ENCODE assay signal across 20 cellular contexts in the genomic region with DNA sequence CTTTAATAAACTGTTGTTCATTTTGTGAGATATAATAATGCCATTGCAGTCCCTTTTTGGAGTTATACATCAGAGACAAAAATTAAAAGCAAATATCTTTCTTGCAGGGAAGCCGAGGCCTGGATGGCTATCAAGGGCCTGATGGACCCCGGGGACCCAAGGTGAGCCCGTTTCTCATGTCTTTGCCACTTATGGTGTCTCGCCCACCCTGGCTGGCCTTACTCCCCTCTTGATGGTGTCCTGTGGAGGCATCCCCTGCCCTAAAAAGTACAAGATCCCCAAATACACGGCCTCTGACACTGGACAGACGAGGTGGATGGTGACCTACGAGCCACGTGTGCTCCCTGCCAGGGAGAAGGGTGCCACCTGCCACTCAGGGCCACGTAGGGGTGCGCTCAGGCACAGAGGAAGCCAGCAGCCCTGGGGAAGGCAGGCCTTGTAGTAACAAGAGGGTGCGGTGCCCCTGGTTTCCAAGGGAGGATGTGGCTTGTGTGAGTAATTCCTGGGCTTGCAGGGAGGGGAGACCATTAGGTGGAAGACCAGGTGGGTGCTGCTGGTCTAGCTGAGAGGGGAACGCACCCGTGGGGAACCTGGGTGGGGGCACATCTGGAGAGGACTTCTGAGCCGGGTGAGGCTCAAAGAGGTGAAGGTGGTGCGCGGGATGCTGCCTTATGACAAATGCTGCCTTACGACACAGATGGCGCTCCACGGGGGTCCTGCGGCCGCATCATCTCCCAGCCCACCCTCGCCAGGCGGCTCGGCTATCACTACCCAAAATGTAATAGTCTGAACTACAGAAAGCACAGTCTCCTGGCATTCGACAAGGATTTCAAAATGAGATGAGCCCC.
DNase-seq lines count a peak whose midpoint lies in the region; ATAC-seq and TF ChIP-seq lines count a peak whose summit lies in the region.
"Had no signal": no experiment of that assay in that cellular context is flagged by ENCODE, and none has a peak within 500 bp of the region (broad histone marks: within the 10 kb centered on the region; RNA-seq: fewer than 3 reads in every experiment).

No MANE protein-coding gene starts in this region.

- DNase-seq in amniotic epithelial cell (ENCODE audit: low read depth) (peak; percentile 32), glomerular visceral epithelial cell (ENCODE audit: extremely low spot score) (peak; percentile 40), spleen (peak; percentile 71), prostate gland (ENCODE audit: low spot score) (no peak), Ammon's horn (ENCODE audit: low spot score) (no peak)
- no peak for DNase-seq in CD8-positive, alpha-beta T cell
- DNase-seq: activated CD4-positive, alpha-beta T cell treated with anti-CD3 and anti-CD28 coated beads, Interleukin-2, amount 50 U/mL, for 4 hours; activated naive CD4-positive, alpha-beta T cell treated with anti-CD3 and anti-CD28 coated beads, Interleukin-2, amount 10 ng/mL, durations not matched to agents 7 days and 5 days; activated T-cell treated with anti-CD3 and anti-CD28 coated beads, Interleukin-2, amount 50 U/mL, for 1 hour; GOT3; hippocampal formation; midbrain; NCI-H1436; right lobe of liver; RPMI8226; stimulated activated CD4-positive, alpha-beta T cell treated with anti-CD3 and anti-CD28 coated beads, Interleukin-4, amount 100 ng/mL, for 1 hour had no signal

- no peaks in the 10 kb centered on the region for H3K4me1 Mint-ChIP-seq in CD8-positive, alpha-beta T cell (ENCODE audit: low read depth)
- H3K4me1 Mint-ChIP-seq: activated naive CD4-positive, alpha-beta T cell treated with anti-CD3 and anti-CD28 coated beads, Interleukin-2, amount 10 ng/mL, durations not matched to agents 7 days and 5 days had no signal

- no peak for ATAC-seq in HG03432 (IDR thresholded peaks at IDR 0.05; ENCODE audit: unreplicated experiment)
- no peak for ATAC-seq in CD8-positive, alpha-beta T cell

- no peak overlapping the region for H3K4me3 Mint-ChIP-seq in CD8-positive, alpha-beta T cell
- H3K4me3 Mint-ChIP-seq: activated naive CD4-positive, alpha-beta T cell treated with anti-CD3 and anti-CD28 coated beads, Interleukin-2, amount 10 ng/mL, durations not matched to agents 7 days and 5 days; B cell; neural crest cell had no signal

- H3K9me3 Mint-ChIP-seq in CD8-positive, alpha-beta T cell, result no peaks in the 10 kb centered on the region
- H3K9me3 Mint-ChIP-seq: activated naive CD4-positive, alpha-beta T cell treated with anti-CD3 and anti-CD28 coated beads, Interleukin-2, amount 10 ng/mL, durations not matched to agents 7 days and 5 days; neural crest cell had no signal

- CTCF ChIA-PET in HEK293 (lab: Yijun Ruan, JAX), result interaction anchor here (0.6 kb wide), 1 partner anchor 236 kb away, joined by 3 read pairs; no protein-coding TSS in a partner anchor
- CTCF ChIA-PET in CD8-positive, alpha-beta T cell (lab: Charles Lee), result no interaction called here

- intact Hi-C loops in spleen (cut with DNase I; ENCODE audit: low total_unique reads), result no loop called here
- intact Hi-C loops in CD8-positive, alpha-beta T cell (cut with DNase I, micrococcal nuclease), result no loop called here
- intact Hi-C loops in prostate gland (cut with DNase I), result no loop called here

- H3K4me3 ChIP-seq in HEK293 (ENCODE audit: low read depth, low read length) (no peak overlapping the region), spleen (no peak overlapping the region), prostate gland (no peak overlapping the region)
- H3K4me3 ChIP-seq in CD8-positive, alpha-beta T cell (ENCODE audit: low read depth, low read length), result no peak overlapping the region
- H3K4me3 ChIP-seq: right lobe of liver had no signal

- peaks cover 16% of the 10 kb centered on the region for H3K27me3 Mint-ChIP-seq in CD8-positive, alpha-beta T cell (ENCODE audit: low read depth)

- H3K27me3 ChIP-seq in spleen (replicated peaks in 1 of 7) (peaks cover 0 to 18% (median 0%) of the 10 kb centered on the region in 7 donors), prostate gland (replicated peaks; ENCODE audit: insufficient read depth) (no peaks in the 10 kb centered on the region)
- H3K27me3 ChIP-seq in CD8-positive, alpha-beta T cell (ENCODE audit: insufficient read depth, low read length), result no peaks in the 10 kb centered on the region
- H3K27me3 ChIP-seq: right lobe of liver had no signal

- TF ChIP-seq POLR2A in spleen (IDR thresholded peaks at IDR 0.05) (no peak), prostate gland (IDR thresholded peaks at IDR 0.05) (no peak)

- POLR2A ChIA-PET in HEK293 (lab: Yijun Ruan, JAX), result no interaction called here
- POLR2A ChIA-PET in CD8-positive, alpha-beta T cell (lab: Charles Lee), result no interaction called here

- no peak for TF ChIP-seq CTCF in HEK293 (tag by site-specific recombination; IDR thresholded peaks at IDR 0.05)
- no peak for TF ChIP-seq CTCF in spleen (IDR thresholded peaks at IDR 0.05 in 8 of 11, conservative IDR thresholded peaks at IDR 0.05 in 3 of 11)
- TF ChIP-seq CTCF in CD8-positive, alpha-beta T cell (IDR thresholded peaks at IDR 0.05), result no peak
- TF ChIP-seq CTCF in prostate gland (IDR thresholded peaks at IDR 0.05), result no peak

- no peak overlapping the region for H3K27ac Mint-ChIP-seq in CD8-positive, alpha-beta T cell
- H3K27ac Mint-ChIP-seq: activated naive CD4-positive, alpha-beta T cell treated with anti-CD3 and anti-CD28 coated beads, Interleukin-2, amount 10 ng/mL, durations not matched to agents 7 days and 5 days; B cell had no signal

- 82 to 90% (median 86%) methylated on average over 19 to 25 of the region's 25 CpGs for WGBS in spleen, 5 donors
- WGBS in prostate gland, result 86% methylated on average over 25 of the region's 25 CpGs

- no peaks in the 10 kb centered on the region for H3K36me3 Mint-ChIP-seq in CD8-positive, alpha-beta T cell
- H3K36me3 Mint-ChIP-seq: activated naive CD4-positive, alpha-beta T cell treated with anti-CD3 and anti-CD28 coated beads, Interleukin-2, amount 10 ng/mL, durations not matched to agents 7 days and 5 days had no signal

- H3K4me1 ChIP-seq in HEK293 (ENCODE audit: control insufficient read depth, insufficient read depth, low read length), result no peaks in the 10 kb centered on the region
- H3K4me1 ChIP-seq in spleen, result peaks cover 4 to 28% (median 18%) of the 10 kb centered on the region in 6 donors
- H3K4me1 ChIP-seq in CD8-positive, alpha-beta T cell (ENCODE audit: insufficient read depth, low read length), result no peaks in the 10 kb centered on the region
- H3K4me1 ChIP-seq in prostate gland (replicated peaks), result no peaks in the 10 kb centered on the region
- H3K4me1 ChIP-seq: right lobe of liver had no signal

- peaks cover 0 to 19% of the 10 kb centered on the region in 2 experiments; a peak in 1 of 3 replicates for H3K36me3 ChIP-seq in HEK293 (ENCODE audit: control insufficient read depth in 2 of 2, insufficient read depth in 1 of 2, low read length in 2 of 2)
- H3K36me3 ChIP-seq in spleen, result peaks cover 0 to 72% (median 7%) of the 10 kb centered on the region in 6 donors
- no peaks in the 10 kb centered on the region for H3K36me3 ChIP-seq in CD8-positive, alpha-beta T cell (ENCODE audit: insufficient read depth, low read length)
- H3K36me3 ChIP-seq in prostate gland, result no peaks in the 10 kb centered on the region
- H3K36me3 ChIP-seq: right lobe of liver had no signal

- H3K27ac ChIP-seq in HEK293 (ENCODE audit: extremely low read depth, low read depth, low read length) (no peak overlapping the region), spleen (peak overlapping the region in 1 of 8 donors; percentile 2), prostate gland (no peak overlapping the region)
- no peak overlapping the region for H3K27ac ChIP-seq in CD8-positive, alpha-beta T cell (ENCODE audit: low read depth, low read length)
- H3K27ac ChIP-seq: right lobe of liver had no signal

- H3K9me3 ChIP-seq in HEK293 (ENCODE audit: control insufficient read depth, insufficient read depth, low read depth, low read length) (no peaks in the 10 kb centered on the region), spleen (no peaks in the 10 kb centered on the region), prostate gland (no peaks in the 10 kb centered on the region)
- H3K9me3 ChIP-seq in CD8-positive, alpha-beta T cell (ENCODE audit: low read length), result no peaks in the 10 kb centered on the region
- H3K9me3 ChIP-seq: right lobe of liver had no signal

TF ChIP-seq in HEK293, 187 proteins besides CTCF, POLR2A, EP300 and RAD21:
- TF ChIP-seq ZNF76 (tag by site-specific recombination; IDR thresholded peaks at IDR 0.05; ENCODE audit: borderline replicate concordance, low read depth) (no peak), ZNF341 (tag by site-specific recombination; IDR thresholded peaks at IDR 0.05; ENCODE audit: low read depth) (peak; percentile 55; the same call in 1 of the 2 replicates)

Comparison
In these comparisons a context has a peak if more than half of its experiments do, and no peak if none do; other contexts are left out.
1. DNase-seq: peak in amniotic epithelial cell (single experiment), glomerular visceral epithelial cell (single experiment) and spleen (single experiment); none in CD8-positive, alpha-beta T cell (0 of 7), prostate gland (single experiment) and Ammon's horn (single experiment).